ENCODE assay signal across 22 cellular contexts in the genomic region with DNA sequence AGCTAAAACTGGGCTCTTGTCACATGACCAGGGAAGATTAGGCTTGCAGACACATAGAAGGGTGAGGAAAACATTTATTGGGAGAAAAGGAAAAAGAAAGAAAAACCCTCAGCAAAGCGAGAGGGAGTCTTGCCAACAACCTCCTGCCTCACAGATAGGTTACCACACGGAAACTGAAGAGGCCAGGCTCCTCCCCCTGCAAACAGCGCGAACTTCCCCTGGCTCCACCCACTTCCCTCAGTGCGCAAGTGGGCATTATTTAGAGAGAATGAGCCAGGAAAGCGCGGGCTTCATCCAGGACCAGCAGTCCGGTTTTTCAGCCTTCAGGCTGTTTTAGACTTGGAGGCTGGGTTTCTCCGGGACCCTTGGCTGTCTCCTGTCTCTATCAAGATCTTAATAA.
"Had no signal": no experiment of that assay in that cellular context is flagged by ENCODE, and none has a peak within 500 bp of the region (broad histone marks: within the 10 kb centered on the region; RNA-seq: fewer than 3 reads in every experiment).

No MANE protein-coding gene starts in this region.

- H3K9me3 Mint-ChIP-seq: neural progenitor cell had no signal

- H3K27ac Mint-ChIP-seq: immature natural killer cell; natural killer cell treated with Interleukin-12 subunit alpha and Interleukin-12 subunit beta and Interleukin-15 and Interleukin-18, amount 100 ng/mL, for 72 hours; neural progenitor cell; progenitor cell of endocrine pancreas had no signal

- H3K4me3 Mint-ChIP-seq: immature natural killer cell; natural killer cell treated with Interleukin-12 subunit alpha and Interleukin-12 subunit beta and Interleukin-15 and Interleukin-18, amount 100 ng/mL, for 72 hours; neural progenitor cell had no signal

- H3K4me3 ChIP-seq: coronary artery, esophagus muscularis mucosa, gastroesophageal sphincter, lung, neural progenitor cell, ovary, smooth muscle cell, tibial artery, upper lobe of left lung, vagina had no signal

- H3K36me3 ChIP-seq: esophagus muscularis mucosa, gastroesophageal sphincter, neural progenitor cell, ovary, tibial artery, upper lobe of left lung, vagina had no signal

- ATAC-seq: gastroesophageal sphincter; left ventricle myocardium superior; natural killer cell treated with Interleukin-12 subunit alpha and Interleukin-12 subunit beta and Interleukin-15 and Interleukin-18, amount 100 ng/mL, for 72 hours; right cardiac atrium had no signal

- H3K27me3 Mint-ChIP-seq: progenitor cell of endocrine pancreas had no signal

- H2AFZ ChIP-seq: neural progenitor cell had no signal

- H3K27me3 ChIP-seq: esophagus muscularis mucosa, gastroesophageal sphincter, neural progenitor cell, ovary, tibial artery, upper lobe of left lung, vagina had no signal

- H3K9me3 ChIP-seq: esophagus muscularis mucosa, gastroesophageal sphincter, ovary, tibial artery, upper lobe of left lung, vagina had no signal

- H3K36me3 Mint-ChIP-seq: immature natural killer cell; natural killer cell treated with Interleukin-12 subunit alpha and Interleukin-12 subunit beta and Interleukin-15 and Interleukin-18, amount 100 ng/mL, for 72 hours; neural progenitor cell had no signal

- H3K4me1 ChIP-seq: gastroesophageal sphincter, neural progenitor cell, vagina had no signal

- DNase-seq: effector memory CD4-positive, alpha-beta T cell; foreskin fibroblast; immature natural killer cell; left ventricle myocardium superior; mesenchymal stem cell; midbrain; nucleus accumbens; ovary; right cardiac atrium; stimulated activated CD4-positive, alpha-beta T cell treated with anti-CD3 and anti-CD28 coated beads, Interleukin-2, amount 100 ng/mL, for 48 hours; stimulated activated naive CD4-positive, alpha-beta T cell treated with Interleukin-2 at 50 U/mL for 16 hours; tibial artery; upper lobe of left lung had no signal

- H3K4me1 Mint-ChIP-seq: immature natural killer cell, neural progenitor cell had no signal

- H3K4me2 ChIP-seq: neural progenitor cell, smooth muscle cell had no signal

- H3K27ac ChIP-seq: esophagus muscularis mucosa, gastroesophageal sphincter, neural progenitor cell, ovary, vagina had no signal
